ENCODE assay signal across 19 cellular contexts in genomic region chr6:42940493-42941045, GRCh38. TPM values are rescaled to one million over a fixed set of nuclear protein-coding genes. Genes with fewer than 3 reads are reported as not detected.
DNase-seq lines count a peak whose midpoint lies in the region; ATAC-seq, FAIRE-seq and TF ChIP-seq lines count a peak whose summit lies in the region.
"Had no signal": no experiment of that assay in that cellular context is flagged by ENCODE, and none has a peak within 500 bp of the region (broad histone marks: within the 10 kb centered on the region; RNA-seq: fewer than 3 reads in every experiment).

No MANE protein-coding gene starts in this region.

- H3K9me2 ChIP-seq in HCT116 (ENCODE audit: insufficient read depth) = no peaks in the 10 kb centered on the region

- H3K56ac ChIP-seq in H1 (replicated peaks; ENCODE audit: insufficient read length, low read depth, low read length) = no peak overlapping the region

- POLR2A ChIA-PET in HCT116 (lab: Charles Lee) (interaction anchor here (1.3 kb wide), 1 partner anchor 11 kb away, joined by 4 read pairs; the partner anchor contains the start of gene CNPY3), H1 (lab: Charles Lee; ENCODE audit: partially characterized antibody) (interaction anchor here (1.1 to 1.5 kb wide), 3 partner anchors 11 to 69 kb away, joined by 3 to 4 read pairs (median 4); partner anchors contain the start of gene CNPY3)

- H4K20me1 ChIP-seq in HCT116 (ENCODE audit: insufficient read depth) (no peaks in the 10 kb centered on the region), H1 (replicated peaks in 1 of 2; ENCODE audit: control insufficient read depth in 1 of 2, insufficient read depth in 2 of 2, low read length in 2 of 2) (peaks cover 0 to 2% of the 10 kb centered on the region in 2 experiments), osteoblast (ENCODE audit: insufficient read depth, low read length) (peaks cover 3% of the 10 kb centered on the region)

- no peak for TF ChIP-seq CTCF in HCT116 (IDR thresholded peaks at IDR 0.05 in 2 of 3, conservative IDR thresholded peaks at IDR 0.05 in 1 of 3; ENCODE audit: borderline replicate concordance in 1 of 3, insufficient read depth in 1 of 3, low read depth in 2 of 3, low read length in 2 of 3)
- no peak for TF ChIP-seq CTCF in H1 (IDR thresholded peaks at IDR 0.05; ENCODE audit: control extremely low read depth in 1 of 3, insufficient read depth in 1 of 3, low read depth in 1 of 3, low read length in 3 of 3)
- TF ChIP-seq CTCF in osteoblast (IDR thresholded peaks at IDR 0.05; ENCODE audit: extremely low read depth, low read depth, low read length) = no peak
- no peak for TF ChIP-seq CTCF in tibial nerve (IDR thresholded peaks at IDR 0.05)

- TF ChIP-seq EP300 in H1 (IDR thresholded peaks at IDR 0.05; ENCODE audit: borderline replicate concordance in 1 of 2, low read depth in 2 of 2, low read length in 2 of 2) (no peak), tibial nerve (IDR thresholded peaks at IDR 0.05) (no peak)

- peaks cover 87% of the 10 kb centered on the region for H3K36me3 Mint-ChIP-seq in activated T-cell treated with anti-CD3 and anti-CD28 coated beads, Interleukin-2, amount 50 U/mL, for 24 hours (ENCODE audit: low read depth)

- H3K36me3 ChIP-seq in HCT116 (ENCODE audit: control insufficient read depth in 1 of 2, insufficient read depth in 2 of 2, low read length in 2 of 2) (peaks cover 10 to 11% of the 10 kb centered on the region in 2 experiments; a peak in 3 of 4 replicates), H1 (ENCODE audit: control insufficient read depth in 2 of 4, insufficient read depth in 4 of 4, low read length in 3 of 4) (peaks cover 1 to 27% (median 13%) of the 10 kb centered on the region in 4 experiments; a peak in 7 of 8 replicates), osteoblast (ENCODE audit: insufficient read depth, low read length) (peaks cover 17% of the 10 kb centered on the region), tibial nerve (peaks cover 0 to 90% (median 17%) of the 10 kb centered on the region in 3 donors)

- H3K9me3 ChIP-seq in HCT116 (ENCODE audit: control insufficient read depth in 1 of 2, insufficient read depth in 1 of 2, low read depth in 1 of 2, low read length in 2 of 2) = no peaks in the 10 kb centered on the region
- H3K9me3 ChIP-seq in H1 (ENCODE audit: insufficient read depth in 2 of 2, low read depth in 1 of 2, low read length in 1 of 2) = no peaks in the 10 kb centered on the region
- H3K9me3 ChIP-seq in osteoblast (ENCODE audit: low read depth, low read length) = no peaks in the 10 kb centered on the region
- H3K9me3 ChIP-seq in tibial nerve = no peaks in the 10 kb centered on the region
- H3K9me3 ChIP-seq: MG63 had no signal

- H2BK12ac ChIP-seq in H1 (ENCODE audit: low read depth, low read length) = no peak overlapping the region

- H3K18ac ChIP-seq in H1 (ENCODE audit: extremely low read depth, low read length) = no peak overlapping the region

- H3K23ac ChIP-seq in H1 (ENCODE audit: insufficient read length) = no peak overlapping the region

- TF ChIP-seq POLR2A in HCT116 (IDR thresholded peaks at IDR 0.05; ENCODE audit: borderline replicate concordance, extremely low read depth, insufficient read depth, insufficient read length) (no peak), H1 (IDR thresholded peaks at IDR 0.05; ENCODE audit: control extremely low read depth in 1 of 2, low read depth in 2 of 2, low read length in 2 of 2) (no peak), tibial nerve (IDR thresholded peaks at IDR 0.05) (no peak)

- H3K4me1 Mint-ChIP-seq in activated T-cell treated with anti-CD3 and anti-CD28 coated beads, Interleukin-2, amount 50 U/mL, for 24 hours (ENCODE audit: low read depth) = peaks cover 6% of the 10 kb centered on the region

- H3K79me1 ChIP-seq in H1 (ENCODE audit: low read depth, low read length) = no peaks in the 10 kb centered on the region; the same call in 1 of the 2 replicates

- no peak overlapping the region for H2BK20ac ChIP-seq in H1 (ENCODE audit: low read length)

- no peak overlapping the region for H4K5ac ChIP-seq in H1 (ENCODE audit: insufficient read length, low read depth, low read length)

- H3K9me3 Mint-ChIP-seq in activated T-cell treated with anti-CD3 and anti-CD28 coated beads, Interleukin-2, amount 50 U/mL, for 24 hours = no peaks in the 10 kb centered on the region

- H3K23me2 ChIP-seq in H1 (ENCODE audit: low read depth, low read length) = no peaks in the 10 kb centered on the region

- H2BK15ac ChIP-seq in H1 (ENCODE audit: low read length) = no peak overlapping the region

- no peak for ATAC-seq in HCT116
- ATAC-seq in HG02884 (IDR thresholded peaks at IDR 0.05; ENCODE audit: unreplicated experiment) = no peak
- ATAC-seq in GM19023 (IDR thresholded peaks at IDR 0.05; ENCODE audit: unreplicated experiment) = no peak
- ATAC-seq: PC-3 had no signal

- CTCF ChIA-PET in HCT116 (lab: Charles Lee) (no interaction called here), H1 (lab: Charles Lee; ENCODE audit: partially characterized antibody) (interaction anchor here (1.2 to 1.4 kb wide), 3 partner anchors 23 to 70 kb away, joined by 3 to 5 read pairs (median 3); no protein-coding TSS in a partner anchor)

- no peak for TF ChIP-seq RAD21 in HCT116 (IDR thresholded peaks at IDR 0.05; ENCODE audit: low read depth)
- TF ChIP-seq RAD21 in H1 (IDR thresholded peaks at IDR 0.05 in 1 of 2, conservative IDR thresholded peaks at IDR 0.05 in 1 of 2; ENCODE audit: low read depth in 2 of 2, low read length in 2 of 2) = no peak

- no peak overlapping the region for H4K91ac ChIP-seq in H1 (replicated peaks; ENCODE audit: insufficient read length, low read length)

- H3K27me3 ChIP-seq in HCT116 (ENCODE audit: insufficient read depth, low read length) = no peaks in the 10 kb centered on the region
- H3K27me3 ChIP-seq in H1 (replicated peaks in 1 of 4; ENCODE audit: control insufficient read depth in 3 of 4, extremely low read depth in 1 of 4, insufficient read depth in 3 of 4, low read length in 3 of 4) = no peaks in the 10 kb centered on the region
- no peaks in the 10 kb centered on the region for H3K27me3 ChIP-seq in osteoblast (ENCODE audit: insufficient read depth, low read length)
- no peaks in the 10 kb centered on the region for H3K27me3 ChIP-seq in tibial nerve
- H3K27me3 ChIP-seq: MG63 had no signal

- no peak overlapping the region for H2AK5ac ChIP-seq in H1 (ENCODE audit: low read depth, low read length)

- no peaks in the 10 kb centered on the region for H3K27me3 Mint-ChIP-seq in activated T-cell treated with anti-CD3 and anti-CD28 coated beads, Interleukin-2, amount 50 U/mL, for 24 hours

- DNase-seq in activated T-cell treated with anti-CD3 and anti-CD28 coated beads, Interleukin-2, amount 50 U/mL, for 24 hours = no peak
- DNase-seq in activated T-cell treated with anti-CD3 and anti-CD28 coated beads, Interleukin-2, amount 50 U/mL, for 48 hours = no peak
- no peak for DNase-seq in HCT116 (ENCODE audit: low read depth, low spot score)
- DNase-seq in H1 (ENCODE audit: low read depth in 1 of 2, low spot score in 2 of 2) = no peak
- DNase-seq in osteoblast (ENCODE audit: insufficient read length, low spot score, missing footprints) = peak; percentile 9
- DNase-seq in tibial nerve (ENCODE audit: low spot score in 2 of 2) = no peak
- DNase-seq: C1 segment of cervical spinal cord, COR-L47, HCEC 1CT, MG63, NCI-H1105 treated with DMSO at 0.1 percent for 48 hours, NCI-H187, NCI-H69 had no signal

- H3K4me3 ChIP-seq in HCT116 (replicated peaks in 1 of 2; ENCODE audit: low read depth in 1 of 2, low read length in 2 of 2) = no peak overlapping the region
- H3K4me3 ChIP-seq in H1 (ENCODE audit: extremely low read depth in 1 of 4, insufficient read depth in 2 of 4, low read depth in 3 of 4, low read length in 4 of 4) = no peak overlapping the region
- H3K4me3 ChIP-seq in osteoblast (ENCODE audit: insufficient read depth, low read length) = no peak overlapping the region
- H3K4me3 ChIP-seq in tibial nerve = no peak overlapping the region
- H3K4me3 ChIP-seq: MG63 had no signal

- no peak overlapping the region for H3K14ac ChIP-seq in H1 (ENCODE audit: insufficient read length)

- WGBS in H1 (ENCODE audit: extremely low coverage in 1 of 2, insufficient coverage in 1 of 2, insufficient read length in 1 of 2, insufficient replicate concordance in 2 of 2, low coverage in 1 of 2, low lambda C conversion rate in 2 of 2, missing lambda C conversion rate in 1 of 2), 2 experiments = 96% methylated on average over 6 of the region's 6 CpGs; no CpG with 5 or more reads in 1 of the 2 experiments
- 86 to 87% methylated on average over 6 of the region's 6 CpGs for WGBS in tibial nerve, 2 donors

- H3K27ac ChIP-seq in HCT116 (ENCODE audit: low read depth, low read length) (no peak overlapping the region), H1 (ENCODE audit: low read depth, low read length) (no peak overlapping the region), osteoblast (ENCODE audit: low read depth, low read length) (no peak overlapping the region), tibial nerve (no peak overlapping the region)
- H3K27ac ChIP-seq: HL-60 had no signal

- no peak overlapping the region for H3K4me3 Mint-ChIP-seq in activated T-cell treated with anti-CD3 and anti-CD28 coated beads, Interleukin-2, amount 50 U/mL, for 24 hours

- H3K4me1 ChIP-seq in HCT116 (ENCODE audit: control insufficient read depth in 1 of 2, insufficient read depth in 2 of 2, low read length in 2 of 2) (no peaks in the 10 kb centered on the region), H1 (replicated peaks in 1 of 4; ENCODE audit: control insufficient read depth in 3 of 4, insufficient read depth in 4 of 4, low read length in 3 of 4) (peaks cover 0 to 6% (median 1%) of the 10 kb centered on the region in 4 experiments; a peak in 4 of 7 replicates), osteoblast (ENCODE audit: insufficient read depth, low read length) (no peaks in the 10 kb centered on the region), tibial nerve (peaks cover 0 to 4% (median 0%) of the 10 kb centered on the region in 4 donors)

- H3K9ac ChIP-seq in HCT116 (ENCODE audit: low read length) (no peak overlapping the region), H1 (replicated peaks in 1 of 4; ENCODE audit: extremely low read depth in 1 of 4, low read depth in 3 of 4, low read length in 3 of 4) (no peak overlapping the region)

- H2BK5ac ChIP-seq in H1 (ENCODE audit: low read depth, low read length) = no peak overlapping the region

- H3K27ac Mint-ChIP-seq in activated T-cell treated with anti-CD3 and anti-CD28 coated beads, Interleukin-2, amount 50 U/mL, for 24 hours = peak overlapping the region; percentile 68

- no peak for FAIRE-seq in H1 (lab: Jason Lieb, UNC)
- FAIRE-seq: GM19239 had no signal

- RAD21 ChIA-PET in HCT116 (lab: Charles Lee; ENCODE audit: low non-redundant PET in 1 of 2, low total read pairs in 2 of 2, uncharacterized antibody in 2 of 2, unreplicated experiment in 2 of 2) = interaction anchor here in 1 of 2 experiments (0.7 kb wide), 1 partner anchor 39 kb away, joined by 4 read pairs; no protein-coding TSS in a partner anchor

- BruUV-seq in HCT116 (replicated peaks; lab: Mats Ljungman, UMichigan) = no TSS peak

- H4K8ac ChIP-seq in H1 (ENCODE audit: extremely low read depth, insufficient read depth, low read length) = 0 out of 2 replicates have a peak overlapping the region, but pooled peaks have one; percentile 42

- H2AFZ ChIP-seq in HCT116 (ENCODE audit: low read depth, low read length, poor library complexity, severe bottlenecking) = no peak overlapping the region
- H2AFZ ChIP-seq in H1 (ENCODE audit: low read length) = no peak overlapping the region
- no peak overlapping the region for H2AFZ ChIP-seq in osteoblast (ENCODE audit: low read length)

- intact Hi-C loops in HCT116 (cut with micrococcal nuclease) = no loop called here

- no peak overlapping the region for H2BK120ac ChIP-seq in H1 (replicated peaks; ENCODE audit: low read depth, low read length)

- H3K4ac ChIP-seq in H1 (replicated peaks; ENCODE audit: insufficient read length, low read depth, low read length) = no peak overlapping the region

- H3K79me2 ChIP-seq in HCT116 (ENCODE audit: insufficient read depth, low read length) = no peaks in the 10 kb centered on the region
- peaks cover 0 to 4% of the 10 kb centered on the region in 2 experiments; a peak in 1 of 4 replicates for H3K79me2 ChIP-seq in H1 (ENCODE audit: control insufficient read depth in 1 of 2, insufficient read depth in 2 of 2, low read length in 2 of 2)
- H3K79me2 ChIP-seq in osteoblast (ENCODE audit: insufficient read depth, low read length) = peaks cover under 1% of the 10 kb centered on the region

- H3K4me2 ChIP-seq in HCT116 (ENCODE audit: low read length) = no peak overlapping the region
- no peak overlapping the region for H3K4me2 ChIP-seq in H1 (ENCODE audit: insufficient read depth in 1 of 2, low read depth in 2 of 2, low read length in 2 of 2)
- no peak overlapping the region for H3K4me2 ChIP-seq in osteoblast (ENCODE audit: insufficient read depth, low read length)

RNA-seq across cellular contexts. Expression of gene CNPY3, which starts 11.3 kb away (rescaled TPM):
- 49.1 TPM for total RNA-seq in HCT116 (2021; ENCODE audit: unreplicated experiment)
- 55.2 and 60.5 TPM in 2 replicates for polyA plus RNA-seq in HCT116 (2012)
- total RNA-seq in H1 (2021; fragmentation: NEBNext Ultra II Directional; extraction: Animal tissue kit (Norgen Biotek cat#: 25700)) = 64.5 and 67.9 TPM in 2 replicates
- polyA plus RNA-seq in H1 (2011; rRNA removed) = 49.6 and 64.1 TPM in 2 replicates
- 60.8 TPM for polyA plus RNA-seq in H1 (2011; cell fraction: cytosol; rRNA removed)
- 51.3 TPM for polyA plus RNA-seq in H1 (2011; cell fraction: nucleus; rRNA removed)
- 61.8 to 73.0 TPM (median 65.9 TPM) in 4 replicates for polyA plus RNA-seq in H1 (2012, experiment 1 of 2)
- 69.9 TPM for polyA plus RNA-seq in H1 (2012, experiment 2 of 2)
- 65.9 TPM for polyA plus RNA-seq in H1 (2013, experiment 1 of 2)
- polyA plus RNA-seq in H1 (2013, experiment 2 of 2) = 80.1 TPM
- 26.1 and 34.2 TPM in 2 replicates for polyA minus RNA-seq in H1 (2011; rRNA and poly(A)+ RNA removed)
- 27.1 TPM for polyA minus RNA-seq in H1 (2011; cell fraction: cytosol; rRNA and poly(A)+ RNA removed)
- 16.9 TPM for polyA minus RNA-seq in H1 (2011; cell fraction: nucleus; rRNA and poly(A)+ RNA removed)
- total RNA-seq in osteoblast = 33.3 TPM in 2 replicates
- 10 to 100 TPM; 42.6 to 50.3 (median 47.1) TPM for total RNA-seq in tibial nerve

RNA-seq across cellular contexts. Expression of gene GNMT, which starts 20.0 kb away (rescaled TPM):
- 0.57 TPM for total RNA-seq in HCT116 (2021; ENCODE audit: unreplicated experiment)
- polyA plus RNA-seq in HCT116 (2012) = 0.17 and 0.31 TPM in 2 replicates
- 1.8 TPM in 2 replicates for total RNA-seq in H1 (2021; fragmentation: NEBNext Ultra II Directional; extraction: Animal tissue kit (Norgen Biotek cat#: 25700))
- polyA plus RNA-seq in H1 (2011; rRNA removed) = 3.4 and 4.3 TPM in 2 replicates
- polyA plus RNA-seq in H1 (2011; cell fraction: cytosol; rRNA removed) = 3.4 TPM
- polyA plus RNA-seq in H1 (2011; cell fraction: nucleus; rRNA removed) = 4.2 TPM
- 1.0 to 3.1 TPM (median 2.3 TPM) in 4 replicates for polyA plus RNA-seq in H1 (2012, experiment 1 of 2)
- 2.0 TPM for polyA plus RNA-seq in H1 (2012, experiment 2 of 2)
- 1.3 TPM for polyA plus RNA-seq in H1 (2013, experiment 1 of 2)
- 0.85 TPM for polyA plus RNA-seq in H1 (2013, experiment 2 of 2)
- 1.0 and 1.6 TPM in 2 replicates for polyA minus RNA-seq in H1 (2011; rRNA and poly(A)+ RNA removed)
- polyA minus RNA-seq in H1 (2011; cell fraction: cytosol; rRNA and poly(A)+ RNA removed) = 1.1 TPM
- polyA minus RNA-seq in H1 (2011; cell fraction: nucleus; rRNA and poly(A)+ RNA removed) = 1.2 TPM
- total RNA-seq in osteoblast = 0.72 and 0.88 TPM in 2 replicates
- total RNA-seq in tibial nerve = 1 to 10 TPM in 3 of 4 donors, not detected in 1; 2.0 to 3.1 (median 2.1) TPM

RNA-seq across cellular contexts. Expression of gene PTCRA, which starts 24.7 kb away (rescaled TPM):
- total RNA-seq in HCT116 (2021; ENCODE audit: unreplicated experiment) (not detected), osteoblast (not detected in 2 replicates), tibial nerve (not detected)
- polyA plus RNA-seq in HCT116 (2012) = 0.10 TPM in 1 of 2 replicates, not detected in the other
- not detected in 2 replicates for total RNA-seq in H1 (2021; fragmentation: NEBNext Ultra II Directional; extraction: Animal tissue kit (Norgen Biotek cat#: 25700))
- polyA plus RNA-seq in H1 (2011; rRNA removed) = not detected in 2 replicates
- not detected for polyA plus RNA-seq in H1 (2011; cell fraction: cytosol; rRNA removed)
- not detected for polyA plus RNA-seq in H1 (2011; cell fraction: nucleus; rRNA removed)
- not detected in 4 replicates for polyA plus RNA-seq in H1 (2012, experiment 1 of 2)
- polyA plus RNA-seq in H1 (2012, experiment 2 of 2) = not detected
- polyA plus RNA-seq in H1 (2013, experiment 1 of 2) = not detected
- not detected for polyA plus RNA-seq in H1 (2013, experiment 2 of 2)
- polyA minus RNA-seq in H1 (2011; rRNA and poly(A)+ RNA removed) = not detected in 2 replicates
- not detected for polyA minus RNA-seq in H1 (2011; cell fraction: cytosol; rRNA and poly(A)+ RNA removed)
- polyA minus RNA-seq in H1 (2011; cell fraction: nucleus; rRNA and poly(A)+ RNA removed) = not detected
- total RNA-seq: A172, PC-3 had no signal

RNA-seq across cellular contexts. Expression of gene PEX6, which starts 38.4 kb away (rescaled TPM):
- 21.4 TPM for total RNA-seq in HCT116 (2021; ENCODE audit: unreplicated experiment)
- 15.2 and 15.9 TPM in 2 replicates for polyA plus RNA-seq in HCT116 (2012)
- total RNA-seq in H1 (2021; fragmentation: NEBNext Ultra II Directional; extraction: Animal tissue kit (Norgen Biotek cat#: 25700)) = 11.7 and 12.5 TPM in 2 replicates
- polyA plus RNA-seq in H1 (2011; rRNA removed) = 6.4 and 11.6 TPM in 2 replicates
- 9.2 TPM for polyA plus RNA-seq in H1 (2011; cell fraction: cytosol; rRNA removed)
- polyA plus RNA-seq in H1 (2011; cell fraction: nucleus; rRNA removed) = 29.3 TPM
- polyA plus RNA-seq in H1 (2012, experiment 1 of 2) = 8.5 to 13.3 TPM (median 13.1 TPM) in 4 replicates
- polyA plus RNA-seq in H1 (2012, experiment 2 of 2) = 13.0 TPM
- 5.4 TPM for polyA plus RNA-seq in H1 (2013, experiment 1 of 2)
- polyA plus RNA-seq in H1 (2013, experiment 2 of 2) = 4.6 TPM
- 7.5 and 10.5 TPM in 2 replicates for polyA minus RNA-seq in H1 (2011; rRNA and poly(A)+ RNA removed)
- polyA minus RNA-seq in H1 (2011; cell fraction: cytosol; rRNA and poly(A)+ RNA removed) = 9.2 TPM
- 7.4 TPM for polyA minus RNA-seq in H1 (2011; cell fraction: nucleus; rRNA and poly(A)+ RNA removed)
- 15.3 and 23.5 TPM in 2 replicates for total RNA-seq in osteoblast
- 10 to 100 TPM; 20.3 to 32.8 (median 27.3) TPM for total RNA-seq in tibial nerve

RNA-seq across cellular contexts. Expression of gene PPP2R5D, which starts 43.8 kb away (rescaled TPM):
- total RNA-seq in HCT116 (2021; ENCODE audit: unreplicated experiment) = 49.6 TPM
- 61.5 and 69.2 TPM in 2 replicates for polyA plus RNA-seq in HCT116 (2012)
- 52.1 and 52.4 TPM in 2 replicates for total RNA-seq in H1 (2021; fragmentation: NEBNext Ultra II Directional; extraction: Animal tissue kit (Norgen Biotek cat#: 25700))
- 55.7 and 68.1 TPM in 2 replicates for polyA plus RNA-seq in H1 (2011; rRNA removed)
- polyA plus RNA-seq in H1 (2011; cell fraction: cytosol; rRNA removed) = 62.8 TPM
- 84.9 TPM for polyA plus RNA-seq in H1 (2011; cell fraction: nucleus; rRNA removed)
- polyA plus RNA-seq in H1 (2012, experiment 1 of 2) = 53.0 to 61.3 TPM (median 58.4 TPM) in 4 replicates
- 57.5 TPM for polyA plus RNA-seq in H1 (2012, experiment 2 of 2)
- polyA plus RNA-seq in H1 (2013, experiment 1 of 2) = 40.6 TPM
- 38.3 TPM for polyA plus RNA-seq in H1 (2013, experiment 2 of 2)
- 86.8 and 99.6 TPM in 2 replicates for polyA minus RNA-seq in H1 (2011; rRNA and poly(A)+ RNA removed)
- polyA minus RNA-seq in H1 (2011; cell fraction: cytosol; rRNA and poly(A)+ RNA removed) = 27.6 TPM
- 26.3 TPM for polyA minus RNA-seq in H1 (2011; cell fraction: nucleus; rRNA and poly(A)+ RNA removed)
- 30.8 and 36.8 TPM in 2 replicates for total RNA-seq in osteoblast
- 10 to 100 TPM; 25.8 to 54.6 (median 48.3) TPM for total RNA-seq in tibial nerve
